In the genomic region with DNA sequence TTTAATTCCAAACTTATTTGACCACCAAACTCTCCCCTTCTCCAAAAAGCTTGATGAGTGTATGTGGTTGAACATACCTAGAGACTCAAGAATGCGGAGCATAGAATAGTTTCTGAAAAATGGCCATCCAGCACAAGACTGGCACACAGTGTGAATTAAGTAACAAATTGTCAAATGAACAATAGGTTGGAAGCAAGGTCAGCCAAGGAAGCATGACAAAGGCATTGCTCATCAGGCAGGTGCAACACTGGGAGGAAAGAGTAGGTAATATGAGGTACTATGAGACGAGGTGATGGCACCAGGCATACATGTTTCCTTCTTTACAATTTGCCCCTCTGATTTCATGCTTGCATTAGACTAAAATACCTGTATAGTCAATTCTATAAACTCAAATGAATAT, we compare ENCODE assay signal across 2 cellular contexts.
A peak's percentile ranks its signal among the peaks of the same experiment; 100 is the strongest.
TF ChIP-seq lines count a peak whose summit lies in the region.

No MANE protein-coding gene starts in this region.

TF ChIP-seq in GM23338, 12 proteins besides CTCF, POLR2A, EP300 and RAD21:
- TF ChIP-seq, protein P1, sequence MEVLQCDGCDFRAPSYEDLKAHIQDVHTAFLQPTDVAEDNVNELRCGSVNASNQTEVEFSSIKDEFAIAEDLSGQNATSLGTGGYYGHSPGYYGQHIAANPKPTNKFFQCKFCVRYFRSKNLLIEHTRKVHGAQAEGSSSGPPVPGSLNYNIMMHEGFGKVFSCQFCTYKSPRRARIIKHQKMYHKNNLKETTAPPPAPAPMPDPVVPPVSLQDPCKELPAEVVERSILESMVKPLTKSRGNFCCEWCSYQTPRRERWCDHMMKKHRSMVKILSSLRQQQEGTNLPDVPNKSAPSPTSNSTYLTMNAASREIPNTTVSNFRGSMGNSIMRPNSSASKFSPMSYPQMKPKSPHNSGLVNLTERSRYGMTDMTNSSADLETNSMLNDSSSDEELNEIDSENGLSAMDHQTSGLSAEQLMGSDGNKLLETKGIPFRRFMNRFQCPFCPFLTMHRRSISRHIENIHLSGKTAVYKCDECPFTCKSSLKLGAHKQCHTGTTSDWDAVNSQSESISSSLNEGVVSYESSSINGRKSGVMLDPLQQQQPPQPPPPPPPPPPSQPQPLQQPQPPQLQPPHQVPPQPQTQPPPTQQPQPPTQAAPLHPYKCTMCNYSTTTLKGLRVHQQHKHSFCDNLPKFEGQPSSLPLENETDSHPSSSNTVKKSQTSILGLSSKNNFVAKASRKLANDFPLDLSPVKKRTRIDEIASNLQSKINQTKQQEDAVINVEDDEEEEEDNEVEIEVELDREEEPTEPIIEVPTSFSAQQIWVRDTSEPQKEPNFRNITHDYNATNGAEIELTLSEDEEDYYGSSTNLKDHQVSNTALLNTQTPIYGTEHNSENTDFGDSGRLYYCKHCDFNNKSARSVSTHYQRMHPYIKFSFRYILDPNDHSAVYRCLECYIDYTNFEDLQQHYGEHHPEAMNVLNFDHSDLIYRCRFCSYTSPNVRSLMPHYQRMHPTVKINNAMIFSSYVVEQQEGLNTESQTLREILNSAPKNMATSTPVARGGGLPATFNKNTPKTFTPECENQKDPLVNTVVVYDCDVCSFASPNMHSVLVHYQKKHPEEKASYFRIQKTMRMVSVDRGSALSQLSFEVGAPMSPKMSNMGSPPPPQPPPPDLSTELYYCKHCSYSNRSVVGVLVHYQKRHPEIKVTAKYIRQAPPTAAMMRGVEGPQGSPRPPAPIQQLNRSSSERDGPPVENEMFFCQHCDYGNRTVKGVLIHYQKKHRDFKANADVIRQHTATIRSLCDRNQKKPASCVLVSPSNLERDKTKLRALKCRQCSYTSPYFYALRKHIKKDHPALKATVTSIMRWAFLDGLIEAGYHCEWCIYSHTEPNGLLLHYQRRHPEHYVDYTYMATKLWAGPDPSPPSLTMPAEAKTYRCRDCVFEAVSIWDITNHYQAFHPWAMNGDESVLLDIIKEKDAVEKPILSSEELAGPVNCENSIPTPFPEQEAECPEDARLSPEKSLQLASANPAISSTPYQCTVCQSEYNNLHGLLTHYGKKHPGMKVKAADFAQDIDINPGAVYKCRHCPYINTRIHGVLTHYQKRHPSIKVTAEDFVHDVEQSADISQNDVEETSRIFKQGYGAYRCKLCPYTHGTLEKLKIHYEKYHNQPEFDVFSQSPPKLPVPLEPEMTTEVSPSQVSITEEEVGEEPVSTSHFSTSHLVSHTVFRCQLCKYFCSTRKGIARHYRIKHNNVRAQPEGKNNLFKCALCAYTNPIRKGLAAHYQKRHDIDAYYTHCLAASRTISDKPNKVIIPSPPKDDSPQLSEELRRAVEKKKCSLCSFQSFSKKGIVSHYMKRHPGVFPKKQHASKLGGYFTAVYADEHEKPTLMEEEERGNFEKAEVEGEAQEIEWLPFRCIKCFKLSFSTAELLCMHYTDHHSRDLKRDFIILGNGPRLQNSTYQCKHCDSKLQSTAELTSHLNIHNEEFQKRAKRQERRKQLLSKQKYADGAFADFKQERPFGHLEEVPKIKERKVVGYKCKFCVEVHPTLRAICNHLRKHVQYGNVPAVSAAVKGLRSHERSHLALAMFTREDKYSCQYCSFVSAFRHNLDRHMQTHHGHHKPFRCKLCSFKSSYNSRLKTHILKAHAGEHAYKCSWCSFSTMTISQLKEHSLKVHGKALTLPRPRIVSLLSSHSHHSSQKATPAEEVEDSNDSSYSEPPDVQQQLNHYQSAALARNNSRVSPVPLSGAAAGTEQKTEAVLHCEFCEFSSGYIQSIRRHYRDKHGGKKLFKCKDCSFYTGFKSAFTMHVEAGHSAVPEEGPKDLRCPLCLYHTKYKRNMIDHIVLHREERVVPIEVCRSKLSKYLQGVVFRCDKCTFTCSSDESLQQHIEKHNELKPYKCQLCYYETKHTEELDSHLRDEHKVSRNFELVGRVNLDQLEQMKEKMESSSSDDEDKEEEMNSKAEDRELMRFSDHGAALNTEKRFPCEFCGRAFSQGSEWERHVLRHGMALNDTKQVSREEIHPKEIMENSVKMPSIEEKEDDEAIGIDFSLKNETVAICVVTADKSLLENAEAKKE (CRISPR knock-in tag; IDR thresholded peaks at IDR 0.05), result no peak
- TF ChIP-seq EZH2 (IDR thresholded peaks at IDR 0.05; ENCODE audit: low read depth, unreplicated experiment) (no peak), ZNF114 (CRISPR knock-in tag; IDR thresholded peaks at IDR 0.05) (no peak), CREB1 (CRISPR knock-in tag; IDR thresholded peaks at IDR 0.05; ENCODE audit: low read depth) (no peak)

TF ChIP-seq in endothelial cell of umbilical vein, 7 proteins besides CTCF, POLR2A, EP300 and RAD21:
- peak; percentile 20 for TF ChIP-seq POLR2AphosphoS5 (IDR thresholded peaks at IDR 0.05; ENCODE audit: insufficient read depth, low read depth, low read length)
- TF ChIP-seq FOS (IDR thresholded peaks at IDR 0.05; ENCODE audit: borderline replicate concordance, insufficient read depth, low read length), result peak; percentile 63
- TF ChIP-seq JUN (IDR thresholded peaks at IDR 0.05; ENCODE audit: borderline replicate concordance, insufficient read depth, insufficient read length, low read depth), result peak; percentile 35
- no peak for TF ChIP-seq MYC (IDR thresholded peaks at IDR 0.05; ENCODE audit: low read depth, low read length)
- TF ChIP-seq, protein P2, sequence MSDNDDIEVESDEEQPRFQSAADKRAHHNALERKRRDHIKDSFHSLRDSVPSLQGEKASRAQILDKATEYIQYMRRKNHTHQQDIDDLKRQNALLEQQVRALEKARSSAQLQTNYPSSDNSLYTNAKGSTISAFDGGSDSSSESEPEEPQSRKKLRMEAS (IDR thresholded peaks at IDR 0.05; ENCODE audit: insufficient read depth, insufficient read length), result no peak
- no peak for TF ChIP-seq EZH2 (IDR thresholded peaks at IDR 0.05; ENCODE audit: borderline replicate concordance, low read depth, low read length, severe bottlenecking)
- no peak for TF ChIP-seq GATA2 (IDR thresholded peaks at IDR 0.05; ENCODE audit: insufficient read depth, insufficient read length, low read depth, low read length)
